In genomic region chrX:112979879-112980278, GRCh38 we compare ENCODE assay signal across 29 cellular contexts.
"Had no signal": no experiment of that assay in that cellular context is flagged by ENCODE, and none has a peak within 500 bp of the region (broad histone marks: within the 10 kb centered on the region; RNA-seq: fewer than 3 reads in every experiment).

No MANE protein-coding gene starts in this region.

- H3K9me3 ChIP-seq: esophagus muscularis mucosa, esophagus squamous epithelium, gastrocnemius medialis, gastroesophageal sphincter, heart left ventricle had no signal

- H3K4me1 ChIP-seq: esophagus muscularis mucosa, esophagus squamous epithelium, foreskin keratinocyte, gastrocnemius medialis, gastroesophageal sphincter, heart left ventricle, heart right ventricle had no signal

- H3K4me2 ChIP-seq: hepatocyte had no signal

- H2AFZ ChIP-seq: hepatocyte had no signal

- H3K36me3 ChIP-seq: esophagus muscularis mucosa, esophagus squamous epithelium, gastrocnemius medialis, gastroesophageal sphincter, heart left ventricle, heart right ventricle had no signal

- DNase-seq: cortex of kidney; dermis blood vessel endothelial cell; dorsolateral prefrontal cortex; effector CD4-positive, alpha-beta T cell; effector CD8-positive, alpha-beta T cell; effector memory CD4-positive, alpha-beta T cell; effector memory CD8-positive, alpha-beta T cell; endodermal cell; erythroblast; esophagus squamous epithelium; foreskin fibroblast; foreskin keratinocyte; foreskin melanocyte; gastrocnemius medialis; glutamatergic neuron; head of caudate nucleus; heart left ventricle; heart right ventricle; hippocampal formation had no signal

- H3K27me3 ChIP-seq: esophagus muscularis mucosa, esophagus squamous epithelium, foreskin keratinocyte, gastrocnemius medialis, gastroesophageal sphincter, hepatocyte had no signal

- H3K4me3 ChIP-seq: coronary artery, dorsolateral prefrontal cortex, esophagus muscularis mucosa, esophagus squamous epithelium, gastrocnemius medialis, gastroesophageal sphincter, heart left ventricle, heart right ventricle, hepatocyte had no signal

- H3K27ac Mint-ChIP-seq: dendritic cell treated with granulocyte-macrophage colony-stimulating factor and Interleukin-4, amounts not matched to agents 40 ng/mL and 50 ng/mL, for 4 days; effector memory CD8-positive, alpha-beta T cell; endodermal cell had no signal

- H3K27ac ChIP-seq: coronary artery, dorsolateral prefrontal cortex, epithelial cell of prostate, esophagus muscularis mucosa, esophagus squamous epithelium, foreskin keratinocyte, gastrocnemius medialis, gastroesophageal sphincter, heart left ventricle, heart right ventricle, hepatocyte had no signal

- H3K4me3 Mint-ChIP-seq: dendritic cell treated with granulocyte-macrophage colony-stimulating factor and Interleukin-4, amounts not matched to agents 40 ng/mL and 50 ng/mL, for 4 days; effector memory CD8-positive, alpha-beta T cell; endodermal cell had no signal

- FAIRE-seq: endometrium, endothelial cell of umbilical vein, frontal cortex had no signal

- H3K27me3 Mint-ChIP-seq: dendritic cell treated with granulocyte-macrophage colony-stimulating factor and Interleukin-4, amounts not matched to agents 40 ng/mL and 50 ng/mL, for 4 days; effector memory CD8-positive, alpha-beta T cell had no signal

- H3K79me2 ChIP-seq: hepatocyte had no signal

- ATAC-seq: effector memory CD8-positive, alpha-beta T cell; esophagus mucosa; foreskin keratinocyte; gastrocnemius medialis; gastroesophageal sphincter; heart left ventricle; heart right ventricle had no signal
